Comparison of ENCODE assay signal across 29 cellular contexts in the genomic region with DNA sequence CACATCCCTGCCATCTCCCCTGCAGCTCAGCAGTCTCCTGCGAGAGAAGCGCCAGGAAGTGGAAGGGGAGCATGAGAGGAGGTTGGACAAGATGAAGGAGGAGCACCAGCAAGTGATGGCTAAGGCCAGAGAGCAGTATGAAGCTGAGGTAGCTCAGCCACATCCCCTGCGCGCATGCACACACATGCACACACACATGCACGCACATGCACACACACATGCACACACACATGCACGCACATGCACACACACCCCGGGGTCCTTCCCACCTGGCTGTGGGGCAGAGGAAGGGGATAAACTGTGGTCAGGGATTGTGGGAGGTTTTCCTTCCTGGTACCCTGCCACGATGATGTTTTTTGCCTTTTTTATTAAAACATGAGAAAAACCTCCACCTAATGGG.
"Had no signal": no experiment of that assay in that cellular context is flagged by ENCODE, and none has a peak within 500 bp of the region (broad histone marks: within the 10 kb centered on the region; RNA-seq: fewer than 3 reads in every experiment).

No MANE protein-coding gene starts in this region.

- H3K27ac ChIP-seq: colonic mucosa, esophagus muscularis mucosa, foreskin keratinocyte, gastroesophageal sphincter, heart right ventricle, neural progenitor cell, psoas muscle, stomach, thyroid gland had no signal

- H3K4me3 ChIP-seq: colonic mucosa, esophagus muscularis mucosa, gastroesophageal sphincter, heart right ventricle, lung, mucosa of descending colon, neural progenitor cell, psoas muscle, smooth muscle cell, stomach, thyroid gland had no signal

- ATAC-seq: foreskin keratinocyte; gastroesophageal sphincter; heart right ventricle; left colon; mucosa of descending colon; natural killer cell treated with Interleukin-12 subunit alpha and Interleukin-12 subunit beta and Interleukin-15 and Interleukin-18, amount 100 ng/mL, for 72 hours; psoas muscle; right cardiac atrium; stimulated activated effector memory CD8-positive, alpha-beta T cell treated with anti-CD3 and anti-CD28 coated beads, Interleukin-12 subunit alpha, Interleukin-12 subunit beta, amount 100 ng/mL, for 72 hours had no signal

- H3K27me3 ChIP-seq: colonic mucosa, esophagus muscularis mucosa, foreskin keratinocyte, gastroesophageal sphincter, heart right ventricle, neural progenitor cell, stomach, thyroid gland had no signal

- DNase-seq: caudate nucleus; colonic mucosa; effector CD8-positive, alpha-beta T cell; endodermal cell; foreskin keratinocyte; glutamatergic neuron; heart right ventricle; hippocampal formation; kidney glomerular epithelial cell; left colon; mucosa of descending colon; naive B cell; nucleus accumbens; psoas muscle; stimulated activated CD4-positive, alpha-beta T cell treated with anti-CD3 and anti-CD28 coated beads, Interleukin-2, amount 100 ng/mL, for 24 hours; stimulated activated CD4-positive, alpha-beta T cell treated with anti-CD3 and anti-CD28 coated beads, Interleukin-4, amount 100 ng/mL, for 24 hours; stimulated activated naive CD4-positive, alpha-beta T cell treated with Interleukin-2 at 50 U/mL for 16 hours; stomach; thyroid gland had no signal

- FAIRE-seq: endothelial cell of umbilical vein, islet of Langerhans had no signal

- H3K36me3 ChIP-seq: colonic mucosa, neural progenitor cell had no signal

- H3K4me2 ChIP-seq: neural progenitor cell, smooth muscle cell had no signal

- H3K9ac ChIP-seq: neural progenitor cell had no signal

- H2AFZ ChIP-seq: neural progenitor cell had no signal

- H3K4me1 ChIP-seq: colonic mucosa, esophagus muscularis mucosa, foreskin keratinocyte, gastroesophageal sphincter, heart right ventricle, neural progenitor cell, psoas muscle, stomach, thyroid gland had no signal

- H3K9me3 ChIP-seq: colonic mucosa, esophagus muscularis mucosa, gastroesophageal sphincter, mucosa of descending colon, psoas muscle, thyroid gland had no signal
